In the genomic region with DNA sequence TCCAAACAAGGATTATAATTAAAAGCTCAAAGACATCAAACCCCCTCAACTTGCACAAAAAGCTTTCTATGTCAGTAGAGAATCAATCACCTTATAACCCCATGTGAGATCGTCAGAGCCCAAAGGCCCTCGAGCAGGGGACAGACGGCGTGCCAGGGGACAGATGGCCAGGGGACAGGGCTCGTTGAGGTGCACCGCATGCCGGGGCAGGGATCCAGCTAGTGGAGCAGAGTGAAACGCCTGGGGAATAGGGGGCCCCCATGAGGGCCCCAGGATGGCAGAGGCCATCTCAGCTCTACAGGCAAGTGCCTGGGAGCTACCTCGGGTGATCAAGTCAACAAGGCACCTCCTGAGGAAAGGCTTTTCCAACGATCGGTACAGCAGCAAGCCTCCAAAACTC, we compare ENCODE assay signal across 1 cellular context.
TF ChIP-seq lines count a peak whose summit lies in the region.

No MANE protein-coding gene starts in this region.

TF ChIP-seq in HepG2, 621 proteins besides CTCF, POLR2A, EP300 and RAD21:
- TF ChIP-seq MAZ (IDR thresholded peaks at IDR 0.05; ENCODE audit: borderline replicate concordance, low read depth, low read length) (no peak), MAZ (CRISPR knock-in tag; IDR thresholded peaks at IDR 0.05; ENCODE audit: low read depth) (no peak), ZFP1 (CRISPR knock-in tag; IDR thresholded peaks at IDR 0.05) (no peak), SALL2 (CRISPR knock-in tag; IDR thresholded peaks at IDR 0.05) (no peak), FOXC1 (CRISPR knock-in tag; IDR thresholded peaks at IDR 0.05; ENCODE audit: borderline replicate concordance) (no peak), MXD4 (CRISPR knock-in tag; IDR thresholded peaks at IDR 0.05) (no peak), TOPORS (CRISPR knock-in tag; IDR thresholded peaks at IDR 0.05) (no peak), ZNF260 (CRISPR knock-in tag; IDR thresholded peaks at IDR 0.05; ENCODE audit: borderline replicate concordance, low read depth) (no peak), POLR2G (IDR thresholded peaks at IDR 0.05; ENCODE audit: low read depth, low read length) (0 out of 2 replicates have a peak, but pooled peaks have one; percentile 6), DPF2 (CRISPR knock-in tag; IDR thresholded peaks at IDR 0.05; ENCODE audit: borderline replicate concordance, low read depth) (no peak), HES4 (CRISPR knock-in tag; IDR thresholded peaks at IDR 0.05; ENCODE audit: borderline replicate concordance) (no peak), POLR2AphosphoS5 (IDR thresholded peaks at IDR 0.05; ENCODE audit: low read depth, low read length) (peak; percentile 42; the same call in 1 of the 2 replicates), FIP1L1 (IDR thresholded peaks at IDR 0.05; ENCODE audit: borderline replicate concordance, insufficient read depth, low read depth, low read length) (no peak), HMGA1 (CRISPR knock-in tag; conservative IDR thresholded peaks at IDR 0.05) (no peak), WIZ (CRISPR knock-in tag; IDR thresholded peaks at IDR 0.05) (no peak), AGO2 (optimal IDR thresholded peaks at IDR 0.05; ENCODE audit: low read depth, low read length) (peak; percentile 87)
- TF ChIP-seq, protein P1, sequence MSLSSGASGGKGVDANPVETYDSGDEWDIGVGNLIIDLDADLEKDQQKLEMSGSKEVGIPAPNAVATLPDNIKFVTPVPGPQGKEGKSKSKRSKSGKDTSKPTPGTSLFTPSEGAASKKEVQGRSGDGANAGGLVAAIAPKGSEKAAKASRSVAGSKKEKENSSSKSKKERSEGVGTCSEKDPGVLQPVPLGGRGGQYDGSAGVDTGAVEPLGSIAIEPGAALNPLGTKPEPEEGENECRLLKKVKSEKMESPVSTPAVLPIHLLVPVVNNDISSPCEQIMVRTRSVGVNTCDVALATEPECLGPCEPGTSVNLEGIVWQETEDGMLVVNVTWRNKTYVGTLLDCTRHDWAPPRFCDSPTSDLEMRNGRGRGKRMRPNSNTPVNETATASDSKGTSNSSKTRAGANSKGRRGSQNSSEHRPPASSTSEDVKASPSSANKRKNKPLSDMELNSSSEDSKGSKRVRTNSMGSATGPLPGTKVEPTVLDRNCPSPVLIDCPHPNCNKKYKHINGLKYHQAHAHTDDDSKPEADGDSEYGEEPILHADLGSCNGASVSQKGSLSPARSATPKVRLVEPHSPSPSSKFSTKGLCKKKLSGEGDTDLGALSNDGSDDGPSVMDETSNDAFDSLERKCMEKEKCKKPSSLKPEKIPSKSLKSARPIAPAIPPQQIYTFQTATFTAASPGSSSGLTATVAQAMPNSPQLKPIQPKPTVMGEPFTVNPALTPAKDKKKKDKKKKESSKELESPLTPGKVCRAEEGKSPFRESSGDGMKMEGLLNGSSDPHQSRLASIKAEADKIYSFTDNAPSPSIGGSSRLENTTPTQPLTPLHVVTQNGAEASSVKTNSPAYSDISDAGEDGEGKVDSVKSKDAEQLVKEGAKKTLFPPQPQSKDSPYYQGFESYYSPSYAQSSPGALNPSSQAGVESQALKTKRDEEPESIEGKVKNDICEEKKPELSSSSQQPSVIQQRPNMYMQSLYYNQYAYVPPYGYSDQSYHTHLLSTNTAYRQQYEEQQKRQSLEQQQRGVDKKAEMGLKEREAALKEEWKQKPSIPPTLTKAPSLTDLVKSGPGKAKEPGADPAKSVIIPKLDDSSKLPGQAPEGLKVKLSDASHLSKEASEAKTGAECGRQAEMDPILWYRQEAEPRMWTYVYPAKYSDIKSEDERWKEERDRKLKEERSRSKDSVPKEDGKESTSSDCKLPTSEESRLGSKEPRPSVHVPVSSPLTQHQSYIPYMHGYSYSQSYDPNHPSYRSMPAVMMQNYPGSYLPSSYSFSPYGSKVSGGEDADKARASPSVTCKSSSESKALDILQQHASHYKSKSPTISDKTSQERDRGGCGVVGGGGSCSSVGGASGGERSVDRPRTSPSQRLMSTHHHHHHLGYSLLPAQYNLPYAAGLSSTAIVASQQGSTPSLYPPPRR (CRISPR knock-in tag; IDR thresholded peaks at IDR 0.05; ENCODE audit: borderline replicate concordance) = no peak
- TF ChIP-seq, protein P2, sequence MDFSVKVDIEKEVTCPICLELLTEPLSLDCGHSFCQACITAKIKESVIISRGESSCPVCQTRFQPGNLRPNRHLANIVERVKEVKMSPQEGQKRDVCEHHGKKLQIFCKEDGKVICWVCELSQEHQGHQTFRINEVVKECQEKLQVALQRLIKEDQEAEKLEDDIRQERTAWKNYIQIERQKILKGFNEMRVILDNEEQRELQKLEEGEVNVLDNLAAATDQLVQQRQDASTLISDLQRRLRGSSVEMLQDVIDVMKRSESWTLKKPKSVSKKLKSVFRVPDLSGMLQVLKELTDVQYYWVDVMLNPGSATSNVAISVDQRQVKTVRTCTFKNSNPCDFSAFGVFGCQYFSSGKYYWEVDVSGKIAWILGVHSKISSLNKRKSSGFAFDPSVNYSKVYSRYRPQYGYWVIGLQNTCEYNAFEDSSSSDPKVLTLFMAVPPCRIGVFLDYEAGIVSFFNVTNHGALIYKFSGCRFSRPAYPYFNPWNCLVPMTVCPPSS (IDR thresholded peaks at IDR 0.05) = no peak
- TF ChIP-seq, protein P3, sequence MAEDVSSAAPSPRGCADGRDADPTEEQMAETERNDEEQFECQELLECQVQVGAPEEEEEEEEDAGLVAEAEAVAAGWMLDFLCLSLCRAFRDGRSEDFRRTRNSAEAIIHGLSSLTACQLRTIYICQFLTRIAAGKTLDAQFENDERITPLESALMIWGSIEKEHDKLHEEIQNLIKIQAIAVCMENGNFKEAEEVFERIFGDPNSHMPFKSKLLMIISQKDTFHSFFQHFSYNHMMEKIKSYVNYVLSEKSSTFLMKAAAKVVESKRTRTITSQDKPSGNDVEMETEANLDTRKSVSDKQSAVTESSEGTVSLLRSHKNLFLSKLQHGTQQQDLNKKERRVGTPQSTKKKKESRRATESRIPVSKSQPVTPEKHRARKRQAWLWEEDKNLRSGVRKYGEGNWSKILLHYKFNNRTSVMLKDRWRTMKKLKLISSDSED (CRISPR knock-in tag; IDR thresholded peaks at IDR 0.05) = no peak
- TF ChIP-seq, protein P4, sequence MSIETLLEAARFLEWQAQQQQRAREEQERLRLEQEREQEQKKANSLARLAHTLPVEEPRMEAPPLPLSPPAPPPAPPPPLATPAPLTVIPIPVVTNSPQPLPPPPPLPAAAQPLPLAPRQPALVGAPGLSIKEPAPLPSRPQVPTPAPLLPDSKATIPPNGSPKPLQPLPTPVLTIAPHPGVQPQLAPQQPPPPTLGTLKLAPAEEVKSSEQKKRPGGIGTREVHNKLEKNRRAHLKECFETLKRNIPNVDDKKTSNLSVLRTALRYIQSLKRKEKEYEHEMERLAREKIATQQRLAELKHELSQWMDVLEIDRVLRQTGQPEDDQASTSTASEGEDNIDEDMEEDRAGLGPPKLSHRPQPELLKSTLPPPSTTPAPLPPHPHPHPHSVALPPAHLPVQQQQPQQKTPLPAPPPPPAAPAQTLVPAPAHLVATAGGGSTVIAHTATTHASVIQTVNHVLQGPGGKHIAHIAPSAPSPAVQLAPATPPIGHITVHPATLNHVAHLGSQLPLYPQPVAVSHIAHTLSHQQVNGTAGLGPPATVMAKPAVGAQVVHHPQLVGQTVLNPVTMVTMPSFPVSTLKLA (IDR thresholded peaks at IDR 0.05) = no peak
